8 cellular contexts compared by ENCODE assay signal in genomic region chr11:128716661-128717210, GRCh38. TPM values are rescaled to one million over a fixed set of nuclear protein-coding genes. Genes with fewer than 3 reads are reported as not detected.
A peak's percentile ranks its signal among the peaks of the same experiment; 100 is the strongest.
DNase-seq lines count a peak whose midpoint lies in the region; ATAC-seq and TF ChIP-seq lines count a peak whose summit lies in the region.

No MANE protein-coding gene starts in this region.

- H3K9me3 ChIP-seq in BLaER1 (no peaks in the 10 kb centered on the region; the same call in 1 of the 2 replicates), thymus (ENCODE audit: control insufficient read depth) (no peaks in the 10 kb centered on the region), HAP-1 (no peaks in the 10 kb centered on the region)

- intact Hi-C loops in activated T-helper 2 cell treated with anti-CD3 and anti-CD28 coated beads, Interferon-gamma antibody, Interleukin-2, Interleukin-4, amounts not matched to agents 10 μg/mL and 5 μg/mL and 100 μg/mL, durations not matched to agents 14 hours and 24 hours and 36 hours (cut with micrococcal nuclease): loop anchor here (1.0 to 5.0 kb wide), 4 partner anchors 9 to 41 kb away; no protein-coding TSS in a partner anchor

- peak overlapping the region; percentile 76 for H3K27ac ChIP-seq in BLaER1
- H3K27ac ChIP-seq in thymus (ENCODE audit: low read depth): peak overlapping the region; percentile 95

- DNase-seq in activated T-helper 2 cell treated with anti-CD3 and anti-CD28 coated beads, Interferon-gamma antibody, Interleukin-2, Interleukin-4, amounts not matched to agents 10 μg/mL and 5 μg/mL and 100 μg/mL, durations not matched to agents 14 hours and 24 hours and 36 hours (ENCODE audit: low spot score): no peak
- DNase-seq in islet precursor cell (peak; percentile 69), GM10266 (ENCODE audit: extremely low spot score) (no peak), HAP-1 (ENCODE audit: low spot score in 2 of 2) (no peak)

- H3K9ac ChIP-seq in BLaER1: peak overlapping the region; percentile 76

- peaks cover 100% of the 10 kb centered on the region for H4K20me1 ChIP-seq in BLaER1

- no peaks in the 10 kb centered on the region for H3K27me3 ChIP-seq in BLaER1
- no peaks in the 10 kb centered on the region for H3K27me3 ChIP-seq in thymus (ENCODE audit: control insufficient read depth, insufficient read depth)
- H3K27me3 ChIP-seq in HAP-1 (ENCODE audit: low read depth): no peaks in the 10 kb centered on the region

- H3K36me3 Mint-ChIP-seq in activated T-helper 2 cell treated with anti-CD3 and anti-CD28 coated beads, Interferon-gamma antibody, Interleukin-2, Interleukin-4, amounts not matched to agents 10 μg/mL and 5 μg/mL and 100 μg/mL, durations not matched to agents 14 hours and 24 hours and 36 hours (ENCODE audit: low read depth): peaks cover 24% of the 10 kb centered on the region

- H3K27me3 Mint-ChIP-seq in activated T-helper 2 cell treated with anti-CD3 and anti-CD28 coated beads, Interferon-gamma antibody, Interleukin-2, Interleukin-4, amounts not matched to agents 10 μg/mL and 5 μg/mL and 100 μg/mL, durations not matched to agents 14 hours and 24 hours and 36 hours (ENCODE audit: low read depth): no peaks in the 10 kb centered on the region

- WGBS in thymus: 17% methylated on average over 8 of the region's 8 CpGs

- in situ Hi-C loops in HAP-1 (cut with MboI; ENCODE audit: low sequenced_read_pairs): no loop called here

- H3K4me3 ChIP-seq in BLaER1: peak overlapping the region; percentile 53
- peak overlapping the region; percentile 30 for H3K4me3 ChIP-seq in thymus (ENCODE audit: low read length)
- H3K4me3 ChIP-seq in HAP-1: no peak overlapping the region

- H3K27ac Mint-ChIP-seq in activated T-helper 2 cell treated with anti-CD3 and anti-CD28 coated beads, Interferon-gamma antibody, Interleukin-2, Interleukin-4, amounts not matched to agents 10 μg/mL and 5 μg/mL and 100 μg/mL, durations not matched to agents 14 hours and 24 hours and 36 hours: peak overlapping the region; percentile 81

- H3K9me3 Mint-ChIP-seq in activated T-helper 2 cell treated with anti-CD3 and anti-CD28 coated beads, Interferon-gamma antibody, Interleukin-2, Interleukin-4, amounts not matched to agents 10 μg/mL and 5 μg/mL and 100 μg/mL, durations not matched to agents 14 hours and 24 hours and 36 hours: peaks cover 4% of the 10 kb centered on the region

- H3K4me1 Mint-ChIP-seq in activated T-helper 2 cell treated with anti-CD3 and anti-CD28 coated beads, Interferon-gamma antibody, Interleukin-2, Interleukin-4, amounts not matched to agents 10 μg/mL and 5 μg/mL and 100 μg/mL, durations not matched to agents 14 hours and 24 hours and 36 hours (ENCODE audit: low read depth): peaks cover 92% of the 10 kb centered on the region

- ATAC-seq in HG02798 (IDR thresholded peaks at IDR 0.05; ENCODE audit: poor library complexity, unreplicated experiment) (peak; percentile 20), GM21423 (IDR thresholded peaks at IDR 0.05; ENCODE audit: unreplicated experiment) (no peak)

- peak overlapping the region; percentile 58 for H3K4me3 Mint-ChIP-seq in activated T-helper 2 cell treated with anti-CD3 and anti-CD28 coated beads, Interferon-gamma antibody, Interleukin-2, Interleukin-4, amounts not matched to agents 10 μg/mL and 5 μg/mL and 100 μg/mL, durations not matched to agents 14 hours and 24 hours and 36 hours (ENCODE audit: low read depth)

- no peak for TF ChIP-seq CTCF in GM10266 (IDR thresholded peaks at IDR 0.05; ENCODE audit: control insufficient read depth, insufficient read depth, low read depth, missing control alignments)

- peaks cover 100% of the 10 kb centered on the region for H3K4me1 ChIP-seq in BLaER1
- H3K4me1 ChIP-seq in thymus (ENCODE audit: control insufficient read depth, insufficient read depth, low read length): peaks cover 67% of the 10 kb centered on the region
- peaks cover 23% of the 10 kb centered on the region for H3K4me1 ChIP-seq in HAP-1

- peaks cover 93% of the 10 kb centered on the region for H3K36me3 ChIP-seq in BLaER1
- no peaks in the 10 kb centered on the region for H3K36me3 ChIP-seq in thymus (ENCODE audit: control insufficient read depth, insufficient read depth)
- H3K36me3 ChIP-seq in HAP-1 (replicated peaks): no peaks in the 10 kb centered on the region

- peak overlapping the region; percentile 97 for H3K4me2 ChIP-seq in BLaER1

RNA-seq across cellular contexts. Expression of gene FLI1, which starts 22.9 kb away (rescaled TPM):
- 38.1 and 38.3 TPM in 2 replicates for total RNA-seq in activated T-helper 2 cell treated with anti-CD3 and anti-CD28 coated beads, Interferon-gamma antibody, Interleukin-2, Interleukin-4, amounts not matched to agents 10 μg/mL and 5 μg/mL and 100 μg/mL, durations not matched to agents 14 hours and 24 hours and 36 hours
- polyA plus RNA-seq in thymus: 42.7 TPM
